Comparison of ENCODE assay signal across 18 cellular contexts in genomic region chr6:166928644-166929515, GRCh38. TPM values are rescaled to one million over a fixed set of nuclear protein-coding genes. Genes with fewer than 3 reads are reported as not detected.
A peak's percentile ranks its signal among the peaks of the same experiment; 100 is the strongest.
DNase-seq lines count a peak whose midpoint lies in the region; ATAC-seq and TF ChIP-seq lines count a peak whose summit lies in the region.
"Had no signal": no experiment of that assay in that cellular context is flagged by ENCODE, and none has a peak within 500 bp of the region (broad histone marks: within the 10 kb centered on the region; RNA-seq: fewer than 3 reads in every experiment).

No MANE protein-coding gene starts in this region.

- H2BK15ac ChIP-seq in H9 (ENCODE audit: low read depth, low read length), result no peak overlapping the region

- H3K27me3 ChIP-seq in SJCRH30 (no peaks in the 10 kb centered on the region), layer of hippocampus (ENCODE audit: control insufficient read depth, insufficient read depth, low read length) (no peaks in the 10 kb centered on the region), H9 (ENCODE audit: insufficient read depth, low read length) (no peaks in the 10 kb centered on the region)
- H3K27me3 ChIP-seq: body of pancreas, sigmoid colon had no signal

- no peak overlapping the region for H2BK5ac ChIP-seq in H9 (ENCODE audit: insufficient read length, low read length)

- H3K27me3 Mint-ChIP-seq in stimulated activated naive B cell treated with anti-CD40 and anti-IgM and Interleukin-4, amounts not matched to agents 10 μg/mL and 1 μg/mL and 100 μg/mL, for 72 hours, result no peaks in the 10 kb centered on the region
- H3K27me3 Mint-ChIP-seq in H9 (ENCODE audit: low read depth), result peaks cover 2% of the 10 kb centered on the region

- H2AFZ ChIP-seq in H9 (ENCODE audit: low read length), result no peak overlapping the region

- H2BK120ac ChIP-seq in H9 (ENCODE audit: low read depth, low read length, poor library complexity, severe bottlenecking), result no peak overlapping the region

- peak overlapping the region; percentile 53 to 65 for H3K4me3 Mint-ChIP-seq in stimulated activated naive B cell treated with anti-CD40 and anti-IgM and Interleukin-4, amounts not matched to agents 10 μg/mL and 1 μg/mL and 100 μg/mL, for 72 hours
- no peak overlapping the region for H3K4me3 Mint-ChIP-seq in H9
- H3K4me3 Mint-ChIP-seq: T-helper 2 cell treated with Interferon-gamma antibody and Interleukin-4, amounts not matched to agents 5 μg/mL and 100 μg/mL, for 36 hours had no signal

- H3K4me3 ChIP-seq in SJCRH30, result no peak overlapping the region
- H3K4me3 ChIP-seq: body of pancreas, mucosa of descending colon, sigmoid colon had no signal

- H3K56ac ChIP-seq in H9 (ENCODE audit: insufficient read length, low read depth, low read length), result no peak overlapping the region

- no peaks in the 10 kb centered on the region for H3K36me3 ChIP-seq in SJCRH30

- H3K9me3 ChIP-seq in SJCRH30 (replicated peaks) (no peaks in the 10 kb centered on the region), H9 (ENCODE audit: control insufficient read depth, low read depth, low read length) (no peaks in the 10 kb centered on the region)
- H3K9me3 ChIP-seq: body of pancreas, mucosa of descending colon, sigmoid colon had no signal

- no peak overlapping the region for H2AK5ac ChIP-seq in H9 (ENCODE audit: insufficient read length, low read length)

- H4K20me1 ChIP-seq in H9 (ENCODE audit: control insufficient read depth, insufficient read depth, insufficient read length), result no peaks in the 10 kb centered on the region

- no peaks in the 10 kb centered on the region for H3K79me1 ChIP-seq in H9 (ENCODE audit: insufficient read depth, low read depth, low read length, poor library complexity, severe bottlenecking)

- H3K23ac ChIP-seq in H9 (ENCODE audit: insufficient read length, low read depth, low read length), result no peak overlapping the region

- H3K23me2 ChIP-seq in H9 (ENCODE audit: insufficient read length, low read depth, low read length, poor library complexity, severe bottlenecking), result no peaks in the 10 kb centered on the region

- no peak for TF ChIP-seq CTCF in H9 (conservative IDR thresholded peaks at IDR 0.05)

- no peak overlapping the region for H3K14ac ChIP-seq in H9 (ENCODE audit: insufficient read depth, low read length)

- H3K18ac ChIP-seq in H9 (ENCODE audit: insufficient read length, low read depth, low read length), result no peak overlapping the region

- WGBS in H9 (ENCODE audit: extremely low coverage, insufficient read length, low lambda C conversion rate), result no CpG with 5 or more reads among the region's 21 CpGs

- intact Hi-C loops in cardiac septum (cut with DNase I), result no loop called here
- intact Hi-C loops in Right ventricle myocardium inferior (cut with DNase I), result no loop called here

- no peak overlapping the region for H4K8ac ChIP-seq in H9 (replicated peaks; ENCODE audit: insufficient read length, low read depth, low read length)

- no peak overlapping the region for H2BK20ac ChIP-seq in H9 (ENCODE audit: low read depth, low read length, poor library complexity, severe bottlenecking)

- H3K4me1 Mint-ChIP-seq in stimulated activated naive B cell treated with anti-CD40 and anti-IgM and Interleukin-4, amounts not matched to agents 10 μg/mL and 1 μg/mL and 100 μg/mL, for 72 hours, result peaks cover 37 to 48% of the 10 kb centered on the region in 2 donors
- H3K4me1 Mint-ChIP-seq in H9, result no peaks in the 10 kb centered on the region

- no peaks in the 10 kb centered on the region for H3K9me3 Mint-ChIP-seq in stimulated activated naive B cell treated with anti-CD40 and anti-IgM and Interleukin-4, amounts not matched to agents 10 μg/mL and 1 μg/mL and 100 μg/mL, for 72 hours
- H3K9me3 Mint-ChIP-seq in H9, result no peaks in the 10 kb centered on the region; a peak in 1 of 5 replicates
- H3K9me3 Mint-ChIP-seq: T-helper 2 cell treated with Interferon-gamma antibody and Interleukin-4, amounts not matched to agents 5 μg/mL and 100 μg/mL, for 36 hours had no signal

- peaks cover 27 to 44% of the 10 kb centered on the region in 2 donors for H3K36me3 Mint-ChIP-seq in stimulated activated naive B cell treated with anti-CD40 and anti-IgM and Interleukin-4, amounts not matched to agents 10 μg/mL and 1 μg/mL and 100 μg/mL, for 72 hours
- no peaks in the 10 kb centered on the region; a peak in 3 of 7 replicates for H3K36me3 Mint-ChIP-seq in H9 (ENCODE audit: insufficient read depth in 1 of 3, low read depth in 3 of 3)

- no peak overlapping the region for H3K4ac ChIP-seq in H9 (ENCODE audit: low read depth, low read length)

- H3K27ac ChIP-seq in SJCRH30 (peak overlapping the region; percentile 5; the same call in 1 of the 2 replicates), layer of hippocampus (ENCODE audit: low read depth, low read length) (peak overlapping the region; percentile 22), H9 (ENCODE audit: insufficient read length, low read depth, low read length) (no peak overlapping the region)
- H3K27ac ChIP-seq: body of pancreas, sigmoid colon had no signal

- H3K4me1 ChIP-seq in SJCRH30, result peaks cover 2% of the 10 kb centered on the region; the same call in 1 of the 2 replicates
- no peaks in the 10 kb centered on the region for H3K4me1 ChIP-seq in H9 (ENCODE audit: insufficient read depth, low read length)
- H3K4me1 ChIP-seq: body of pancreas had no signal

- H3K79me2 ChIP-seq in H9 (ENCODE audit: insufficient read depth, low read length), result no peaks in the 10 kb centered on the region

- no peak overlapping the region for H4K91ac ChIP-seq in H9 (ENCODE audit: insufficient read length, low read depth, low read length)

- H4K5ac ChIP-seq in H9 (ENCODE audit: insufficient read length, low read depth, low read length), result no peak overlapping the region

- peak overlapping the region; percentile 93 for H3K27ac Mint-ChIP-seq in stimulated activated naive B cell treated with anti-CD40 and anti-IgM and Interleukin-4, amounts not matched to agents 10 μg/mL and 1 μg/mL and 100 μg/mL, for 72 hours
- H3K27ac Mint-ChIP-seq in H9, result peak overlapping the region in 1 of 3 experiments; percentile 44; a peak in 1 of 7 replicates
- H3K27ac Mint-ChIP-seq: T-helper 2 cell treated with Interferon-gamma antibody and Interleukin-4, amounts not matched to agents 5 μg/mL and 100 μg/mL, for 36 hours had no signal

- no peak overlapping the region for H3K9ac ChIP-seq in H9 (ENCODE audit: extremely low read depth, insufficient read length, low read length)

- no peak overlapping the region for H3K4me2 ChIP-seq in H9 (ENCODE audit: insufficient read depth, insufficient read length, low read length)

- no peak overlapping the region for H2BK12ac ChIP-seq in H9 (ENCODE audit: insufficient read length, low read depth, low read length)

- ATAC-seq in Right ventricle myocardium inferior (no peak), HG03521 (IDR thresholded peaks at IDR 0.05; ENCODE audit: unreplicated experiment) (no peak)
- ATAC-seq in stimulated activated naive B cell treated with anti-CD40 and anti-IgM and Interleukin-4, amounts not matched to agents 10 μg/mL and 1 μg/mL and 100 μg/mL, for 72 hours (replicated peaks), result peak in 1 of 2 donors; percentile 27
- ATAC-seq: body of pancreas, mucosa of descending colon had no signal

- no peak overlapping the region for H3T11ph ChIP-seq in H9 (ENCODE audit: low read length)

- DNase-seq in cardiac septum (ENCODE audit: low spot score), result peak; percentile 46
- no peak for DNase-seq in Right ventricle myocardium inferior (ENCODE audit: missing footprints)
- DNase-seq in SJCRH30, result no peak
- no peak for DNase-seq in stimulated activated naive B cell treated with anti-CD40 and anti-IgM and Interleukin-4, amounts not matched to agents 10 μg/mL and 1 μg/mL and 100 μg/mL, for 72 hours
- DNase-seq in activated gamma-delta T cell (lab: John Stamatoyannopoulos, UW), result no peak
- DNase-seq in H9, result no peak
- DNase-seq: body of pancreas; HCEC 1CT; KG1; mucosa of descending colon; NCI-H2029; occipital lobe; SHP77 treated with DMSO at 0.1 percent for 48 hours; sigmoid colon; stimulated activated CD4-positive, alpha-beta T cell treated with anti-CD3 and anti-CD28 coated beads, Interleukin-1b, Interleukin-23, amount 100 ng/mL, for 48 hours had no signal

RNA-seq across cellular contexts. Expression of gene RNASET2, which starts 27.5 kb away (rescaled TPM):
- 9.1 TPM for total RNA-seq in cardiac septum
- total RNA-seq in Right ventricle myocardium inferior, result 16.4 TPM
- total RNA-seq in SJCRH30 (2014; rRNA removed; shearing (Covaris generic)), result 17.2 and 18.9 TPM in 2 replicates
- 28.2 and 29.2 TPM in 2 replicates for total RNA-seq in H9 (2021)

Comparison
In these comparisons a context has a peak if more than half of its experiments do, and no peak if none do; other contexts are left out.
1. H3K4me3 Mint-ChIP-seq: peak in stimulated activated naive B cell treated with anti-CD40 and anti-IgM and Interleukin-4, amounts not matched to agents 10 μg/mL and 1 μg/mL and 100 μg/mL, for 72 hours (2 of 2); none in H9 (0 of 2).